Comparison of ENCODE assay signal across 8 cellular contexts in genomic region chr6:27684264-27685211, GRCh38.
DNase-seq lines count a peak whose midpoint lies in the region; ATAC-seq lines count a peak whose summit lies in the region.

No MANE protein-coding gene starts in this region.

- ATAC-seq in memory B cell (ENCODE audit: low read depth) (no peak), HG03280 (IDR thresholded peaks at IDR 0.05; ENCODE audit: unreplicated experiment) (no peak), HG03095 (IDR thresholded peaks at IDR 0.05; ENCODE audit: unreplicated experiment) (no peak)

- no peak overlapping the region for H3K4me3 Mint-ChIP-seq in activated naive CD8-positive, alpha-beta T cell treated with anti-CD3 and anti-CD28 coated beads for 36 hours
- no peak overlapping the region for H3K4me3 Mint-ChIP-seq in memory B cell

- H3K9me3 Mint-ChIP-seq in activated naive CD8-positive, alpha-beta T cell treated with anti-CD3 and anti-CD28 coated beads for 36 hours = peaks cover 26% of the 10 kb centered on the region
- peaks cover 2% of the 10 kb centered on the region for H3K9me3 Mint-ChIP-seq in memory B cell

- H3K4me1 Mint-ChIP-seq in activated naive CD8-positive, alpha-beta T cell treated with anti-CD3 and anti-CD28 coated beads for 36 hours = peaks cover 38% of the 10 kb centered on the region
- H3K4me1 Mint-ChIP-seq in memory B cell = peaks cover 13% of the 10 kb centered on the region

- peak; percentile 91 for DNase-seq in Daoy (ENCODE audit: low read depth)
- peak; percentile 84 for DNase-seq in Jurkat, Clone E6-1 (ENCODE audit: low read depth, low spot score)
- peak; percentile 98 for DNase-seq in SK-MEL-5 (ENCODE audit: low read depth, low spot score)
- DNase-seq in activated naive CD8-positive, alpha-beta T cell treated with anti-CD3 and anti-CD28 coated beads for 36 hours = peak; percentile 61
- DNase-seq in memory B cell (ENCODE audit: low spot score in 2 of 2) = peak; percentile 41
- DNase-seq in NCI-H1048 (lab: John Stamatoyannopoulos, UW) = no peak

- H3K4me3 ChIP-seq in Jurkat, Clone E6-1 (ENCODE audit: low read length) = no peak overlapping the region

- in situ Hi-C loops in SK-MEL-5 (cut with HindIII; ENCODE audit: low pct_unique_long_range_greater_than_20kb, low sequenced_read_pairs) = no loop called here

- peaks cover 57% of the 10 kb centered on the region for H3K27me3 Mint-ChIP-seq in activated naive CD8-positive, alpha-beta T cell treated with anti-CD3 and anti-CD28 coated beads for 36 hours
- H3K27me3 Mint-ChIP-seq in memory B cell = peaks cover 11% of the 10 kb centered on the region

- peak overlapping the region; percentile 56 for H3K27ac Mint-ChIP-seq in activated naive CD8-positive, alpha-beta T cell treated with anti-CD3 and anti-CD28 coated beads for 36 hours
- peak overlapping the region; percentile 75 for H3K27ac Mint-ChIP-seq in memory B cell

- peaks cover 9% of the 10 kb centered on the region for H3K36me3 Mint-ChIP-seq in activated naive CD8-positive, alpha-beta T cell treated with anti-CD3 and anti-CD28 coated beads for 36 hours
- no peaks in the 10 kb centered on the region for H3K36me3 Mint-ChIP-seq in memory B cell
